1 cellular context compared by ENCODE assay signal in the genomic region with DNA sequence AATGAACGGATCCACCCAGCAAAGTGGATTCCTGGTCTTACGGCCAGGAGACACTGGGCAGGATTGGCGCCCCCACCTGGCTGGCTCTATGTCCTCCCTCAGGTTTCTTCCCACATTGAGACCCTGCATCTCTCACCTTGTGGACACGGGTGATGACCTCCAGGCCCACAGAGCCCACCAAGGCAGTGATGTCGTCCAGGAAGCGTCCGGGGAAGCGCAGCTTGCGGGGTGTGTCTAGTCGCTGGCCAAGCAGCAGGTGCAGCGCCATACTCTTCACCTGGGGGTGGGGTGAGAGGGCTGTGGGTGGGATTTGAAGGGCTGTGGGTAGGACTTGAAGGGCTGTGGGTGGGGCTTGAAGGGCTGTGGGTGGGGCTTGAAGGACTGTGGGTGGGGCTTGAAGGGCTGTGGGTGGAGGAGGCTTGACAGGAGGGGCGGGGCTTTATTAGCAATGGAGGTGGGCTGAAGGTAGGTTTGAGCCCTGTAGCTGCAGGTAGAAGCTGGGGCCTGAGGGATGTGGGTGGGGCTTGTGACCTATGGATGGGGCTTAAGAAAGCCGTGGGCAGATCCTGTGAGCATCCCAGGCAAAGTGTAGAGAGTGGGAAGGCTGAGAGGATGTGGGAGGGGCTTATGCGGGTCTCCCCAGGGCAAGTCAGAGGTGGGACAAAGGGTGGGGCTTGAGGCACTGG.
TF ChIP-seq lines count a peak whose summit lies in the region.

No MANE protein-coding gene starts in this region.

TF ChIP-seq in SK-N-SH, 30 proteins besides CTCF, POLR2A, EP300 and RAD21 (continued from another document):
- TF ChIP-seq, protein P1, sequence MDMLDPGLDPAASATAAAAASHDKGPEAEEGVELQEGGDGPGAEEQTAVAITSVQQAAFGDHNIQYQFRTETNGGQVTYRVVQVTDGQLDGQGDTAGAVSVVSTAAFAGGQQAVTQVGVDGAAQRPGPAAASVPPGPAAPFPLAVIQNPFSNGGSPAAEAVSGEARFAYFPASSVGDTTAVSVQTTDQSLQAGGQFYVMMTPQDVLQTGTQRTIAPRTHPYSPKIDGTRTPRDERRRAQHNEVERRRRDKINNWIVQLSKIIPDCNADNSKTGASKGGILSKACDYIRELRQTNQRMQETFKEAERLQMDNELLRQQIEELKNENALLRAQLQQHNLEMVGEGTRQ (IDR thresholded peaks at IDR 0.05; ENCODE audit: borderline replicate concordance, low read depth, low read length), result no peak
- TF ChIP-seq POLR2AphosphoS5 (IDR thresholded peaks at IDR 0.05; ENCODE audit: low read depth, low read length) (no peak), NFIC (IDR thresholded peaks at IDR 0.05; ENCODE audit: borderline replicate concordance) (no peak), SIN3A (IDR thresholded peaks at IDR 0.05; ENCODE audit: borderline replicate concordance, low read depth, low read length) (no peak), GATA2 (CRISPR knock-in tag; IDR thresholded peaks at IDR 0.05) (no peak), NRF1 (IDR thresholded peaks at IDR 0.05; ENCODE audit: low read depth, low read length) (no peak), FOSL2 (IDR thresholded peaks at IDR 0.05; ENCODE audit: borderline replicate concordance, low read depth) (no peak)
